In genomic region chr3:194245975-194246561, GRCh38 we compare ENCODE assay signal across 1 cellular context.
A peak's percentile ranks its signal among the peaks of the same experiment; 100 is the strongest.
TF ChIP-seq lines count a peak whose summit lies in the region.

No MANE protein-coding gene starts in this region.

TF ChIP-seq in K562, 482 proteins besides CTCF, POLR2A, EP300 and RAD21 (continued from another document and continues in another):
- TF ChIP-seq ZNF395 (CRISPR knock-in tag; IDR thresholded peaks at IDR 0.05) (0 out of 2 replicates have a peak, but pooled peaks have one; percentile 34), JUND (IDR thresholded peaks at IDR 0.05; ENCODE audit: borderline replicate concordance, low read depth, low read length) (peak; percentile 34; the same call in 1 of the 2 replicates), JUND (tag; IDR thresholded peaks at IDR 0.05; ENCODE audit: borderline replicate concordance, low read depth, low read length) (peak; percentile 39; the same call in 1 of the 3 replicates), EHMT2 (IDR thresholded peaks at IDR 0.05) (peak; percentile 28; the same call in 1 of the 2 replicates), NR4A1 (CRISPR knock-in tag; IDR thresholded peaks at IDR 0.05) (no peak), NR4A1 (tag; IDR thresholded peaks at IDR 0.05) (peak; percentile 23; the same call in 1 of the 2 replicates), KLF6 (CRISPR knock-in tag; IDR thresholded peaks at IDR 0.05; ENCODE audit: borderline replicate concordance) (no peak; the same call in 1 of the 2 replicates), HBP1 (CRISPR knock-in tag; IDR thresholded peaks at IDR 0.05) (no peak), PREB (CRISPR knock-in tag; IDR thresholded peaks at IDR 0.05) (no peak), ZNF324 (CRISPR knock-in tag; IDR thresholded peaks at IDR 0.05) (no peak), CREB1 (IDR thresholded peaks at IDR 0.05) (no peak), CREB1 (CRISPR knock-in tag; IDR thresholded peaks at IDR 0.05) (no peak), RNF2 (IDR thresholded peaks at IDR 0.05) (no peak), ETS2 (tag; IDR thresholded peaks at IDR 0.05; ENCODE audit: borderline replicate concordance, poor library complexity, severe bottlenecking) (no peak), USF1 (CRISPR knock-in tag; IDR thresholded peaks at IDR 0.05) (no peak), HMBOX1 (IDR thresholded peaks at IDR 0.05) (peak; percentile 93), WHSC1 (IDR thresholded peaks at IDR 0.05; ENCODE audit: low read length) (no peak), MYC (IDR thresholded peaks at IDR 0.05; ENCODE audit: low read depth, low read length) (no peak), MYC (CRISPR knock-in tag; IDR thresholded peaks at IDR 0.05; ENCODE audit: borderline replicate concordance, low read depth) (no peak), KDM4B (IDR thresholded peaks at IDR 0.05; ENCODE audit: borderline replicate concordance in 2 of 2, low read depth in 1 of 2) (no peak), ATF3 (IDR thresholded peaks at IDR 0.05) (peak; percentile 83), ATF3 (CRISPR knock-in tag; conservative IDR thresholded peaks at IDR 0.05) (no peak), DMBX1 (CRISPR knock-in tag; IDR thresholded peaks at IDR 0.05; ENCODE audit: borderline replicate concordance) (peak; percentile 47; the same call in 1 of the 2 replicates), ZNF143 (CRISPR knock-in tag; IDR thresholded peaks at IDR 0.05) (no peak), FOSL1 (tag; conservative IDR thresholded peaks at IDR 0.05) (peak; percentile 75), ZZZ3 (IDR thresholded peaks at IDR 0.05) (no peak), ZNF197 (CRISPR knock-in tag; IDR thresholded peaks at IDR 0.05; ENCODE audit: low read depth) (no peak), HDAC6 (IDR thresholded peaks at IDR 0.05; ENCODE audit: low read depth, low read length) (no peak), TFAP4 (CRISPR knock-in tag; IDR thresholded peaks at IDR 0.05; ENCODE audit: borderline replicate concordance) (no peak), TCF7 (IDR thresholded peaks at IDR 0.05; ENCODE audit: borderline replicate concordance) (no peak), NFXL1 (CRISPR knock-in tag; IDR thresholded peaks at IDR 0.05) (no peak), RERE (CRISPR knock-in tag; IDR thresholded peaks at IDR 0.05; ENCODE audit: borderline replicate concordance) (no peak), ZNF655 (CRISPR knock-in tag; IDR thresholded peaks at IDR 0.05) (no peak), MBD2 (IDR thresholded peaks at IDR 0.05; ENCODE audit: borderline replicate concordance, low read depth) (no peak), TEAD4 (IDR thresholded peaks at IDR 0.05; ENCODE audit: low read length) (no peak), TEAD4 (CRISPR knock-in tag; IDR thresholded peaks at IDR 0.05; ENCODE audit: borderline replicate concordance) (no peak), CREBBP (IDR thresholded peaks at IDR 0.05; ENCODE audit: low read depth, low read length) (no peak), ZNF217 (CRISPR knock-in tag; IDR thresholded peaks at IDR 0.05) (no peak), HCFC1 (IDR thresholded peaks at IDR 0.05; ENCODE audit: low read depth, low read length) (0 out of 2 replicates have a peak, but pooled peaks have one; percentile 13), CEBPB (tag; IDR thresholded peaks at IDR 0.05) (no peak), ILF3 (IDR thresholded peaks at IDR 0.05; ENCODE audit: borderline replicate concordance) (no peak), KDM1A (IDR thresholded peaks at IDR 0.05) (no peak), ZNF232 (CRISPR knock-in tag; IDR thresholded peaks at IDR 0.05) (no peak), ZNF23 (CRISPR knock-in tag; IDR thresholded peaks at IDR 0.05) (no peak), TSHZ1 (CRISPR knock-in tag; IDR thresholded peaks at IDR 0.05) (no peak), ARID1B (IDR thresholded peaks at IDR 0.05) (0 out of 2 replicates have a peak, but pooled peaks have one; percentile 24), ZNF311 (CRISPR knock-in tag; IDR thresholded peaks at IDR 0.05) (no peak)
